ENCODE assay signal across 11 cellular contexts in the genomic region with DNA sequence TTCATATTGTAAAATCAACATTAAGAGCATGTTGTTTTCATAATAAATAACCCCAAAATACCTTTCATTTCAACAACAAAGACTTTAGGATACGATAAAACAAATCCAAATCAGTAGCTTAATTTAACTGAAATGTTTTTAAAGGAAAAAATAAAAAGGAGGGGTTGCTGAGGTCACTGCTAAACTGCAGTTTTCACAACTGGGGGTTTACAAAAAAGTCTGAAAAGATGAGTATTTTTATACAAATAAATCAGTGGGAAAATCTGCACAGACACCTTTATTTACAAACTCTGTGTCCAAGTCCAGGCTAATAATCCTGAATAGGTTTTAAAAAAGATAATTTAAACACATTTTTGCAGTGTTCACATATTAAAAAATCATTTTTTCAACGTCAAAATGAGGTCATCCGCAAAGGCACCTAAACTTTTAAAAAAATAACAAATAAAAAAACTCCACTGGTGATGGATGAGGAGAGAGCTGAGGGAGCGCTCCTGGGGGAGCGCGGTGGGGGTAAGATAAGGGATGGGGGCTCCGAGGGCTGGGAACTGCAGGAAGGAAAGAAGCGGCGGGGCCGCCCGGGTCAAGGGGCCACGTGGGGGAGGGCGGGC. TPM values are rescaled to one million over a fixed set of nuclear protein-coding genes. Genes with fewer than 3 reads are reported as not detected.
DNase-seq lines count a peak whose midpoint lies in the region; ATAC-seq, FAIRE-seq and TF ChIP-seq lines count a peak whose summit lies in the region.
"Had no signal": no experiment of that assay in that cellular context is flagged by ENCODE, and none has a peak within 500 bp of the region (broad histone marks: within the 10 kb centered on the region; RNA-seq: fewer than 3 reads in every experiment).

No MANE protein-coding gene starts in this region.

- H3K27me3 ChIP-seq in stomach: peaks cover 75 to 100% (median 100%) of the 10 kb centered on the region in 3 donors

- H3K27ac Mint-ChIP-seq in activated naive CD4-positive, alpha-beta T cell treated with anti-CD3 and anti-CD28 coated beads for 36 hours: no peak overlapping the region
- H3K27ac Mint-ChIP-seq in activated naive CD4-positive, alpha-beta T cell treated with anti-CD3 and anti-CD28 coated beads, Interleukin-2, amount 50 U/mL, for 72 hours: no peak overlapping the region
- H3K27ac Mint-ChIP-seq: activated naive CD4-positive, alpha-beta T cell treated with anti-CD3 and anti-CD28 coated beads, Interleukin-2, amount 50 U/mL, for 24 hours had no signal

- H3K36me3 Mint-ChIP-seq in activated naive CD4-positive, alpha-beta T cell treated with anti-CD3 and anti-CD28 coated beads for 36 hours (ENCODE audit: low read depth): no peaks in the 10 kb centered on the region
- H3K36me3 Mint-ChIP-seq in activated naive CD4-positive, alpha-beta T cell treated with anti-CD3 and anti-CD28 coated beads, Interleukin-2, amount 50 U/mL, for 72 hours: peaks cover 0 to 11% of the 10 kb centered on the region in 2 donors
- H3K36me3 Mint-ChIP-seq: activated naive CD4-positive, alpha-beta T cell treated with anti-CD3 and anti-CD28 coated beads, Interleukin-2, amount 50 U/mL, for 24 hours had no signal

- ATAC-seq in activated naive CD4-positive, alpha-beta T cell treated with anti-CD3 and anti-CD28 coated beads, Interleukin-2, amount 50 U/mL, for 72 hours: no peak

- no peaks in the 10 kb centered on the region for H3K36me3 ChIP-seq in stomach

- no peaks in the 10 kb centered on the region for H3K9me3 Mint-ChIP-seq in activated naive CD4-positive, alpha-beta T cell treated with anti-CD3 and anti-CD28 coated beads for 36 hours
- no peaks in the 10 kb centered on the region for H3K9me3 Mint-ChIP-seq in activated naive CD4-positive, alpha-beta T cell treated with anti-CD3 and anti-CD28 coated beads, Interleukin-2, amount 50 U/mL, for 72 hours
- H3K9me3 Mint-ChIP-seq: activated naive CD4-positive, alpha-beta T cell treated with anti-CD3 and anti-CD28 coated beads, Interleukin-2, amount 50 U/mL, for 24 hours had no signal

- TF ChIP-seq EP300 in stomach (IDR thresholded peaks at IDR 0.05): no peak

- DNase-seq in activated naive CD4-positive, alpha-beta T cell treated with anti-CD3 and anti-CD28 coated beads for 36 hours: no peak
- DNase-seq in activated naive CD4-positive, alpha-beta T cell treated with anti-CD3 and anti-CD28 coated beads, Interleukin-2, amount 50 U/mL, for 72 hours (ENCODE audit: low spot score in 2 of 2): no peak
- DNase-seq in fibroblast of the aortic adventitia (ENCODE audit: low read depth): no peak
- DNase-seq in stomach: no peak
- no peak for DNase-seq in stimulated activated CD4-positive, alpha-beta T cell treated with anti-CD3 and anti-CD28 coated beads, Interleukin-2, amount 100 ng/mL, for 24 hours
- DNase-seq in GM12892 (ENCODE audit: insufficient read length): no peak
- DNase-seq in islet precursor cell: no peak
- DNase-seq: AML-193 had no signal

- no peak for FAIRE-seq in GM12892 (lab: Jason Lieb, UNC)

- H3K4me3 ChIP-seq in fibroblast of the aortic adventitia (ENCODE audit: low read depth, low read length) (peak overlapping the region; percentile 77), stomach (peak overlapping the region in 3 of 4 donors; percentile 27 to 60 (median 41))

- peaks cover 71% of the 10 kb centered on the region for H3K27me3 Mint-ChIP-seq in activated naive CD4-positive, alpha-beta T cell treated with anti-CD3 and anti-CD28 coated beads for 36 hours (ENCODE audit: low read depth)

- TF ChIP-seq CTCF in VCaP (conservative IDR thresholded peaks at IDR 0.05): no peak
- no peak for TF ChIP-seq CTCF in fibroblast of the aortic adventitia (IDR thresholded peaks at IDR 0.05; ENCODE audit: insufficient read depth, low read length)
- TF ChIP-seq CTCF in stomach (IDR thresholded peaks at IDR 0.05): no peak

- no peaks in the 10 kb centered on the region for H3K9me3 ChIP-seq in stomach

- WGBS in stomach, 5 donors: 4 to 10% (median 7%) methylated on average over 13 of the region's 13 CpGs

- peak overlapping the region; percentile 21 for H3K4me3 Mint-ChIP-seq in activated naive CD4-positive, alpha-beta T cell treated with anti-CD3 and anti-CD28 coated beads for 36 hours

- peak overlapping the region; percentile 89 for H3K27ac ChIP-seq in VCaP
- no peak overlapping the region for H3K27ac ChIP-seq in stomach

- CTCF ChIA-PET in activated naive CD4-positive, alpha-beta T cell treated with anti-CD3 and anti-CD28 coated beads for 36 hours (lab: Charles Lee): interaction anchor here (1.2 kb wide), 1 partner anchor 7 kb away, joined by 3 read pairs; no protein-coding TSS in a partner anchor

- H3K4me1 Mint-ChIP-seq in activated naive CD4-positive, alpha-beta T cell treated with anti-CD3 and anti-CD28 coated beads for 36 hours (ENCODE audit: low read depth): peaks cover 59% of the 10 kb centered on the region

- H3K4me1 ChIP-seq in stomach: peaks cover 74 to 93% (median 82%) of the 10 kb centered on the region in 4 donors

- intact Hi-C loops in activated naive CD4-positive, alpha-beta T cell treated with anti-CD3 and anti-CD28 coated beads for 36 hours (cut with micrococcal nuclease): loop anchor here (5.0 to 10.0 kb wide), 9 partner anchors 157 to 1277 kb away; partner anchors contain the start of genes DYNC1I2, PDK1 and TLK1
- intact Hi-C loops in stomach (cut with DNase I; ENCODE audit: low total_unique reads): loop anchor here (10.0 kb wide), 2 partner anchors 285 to 395 kb away; no protein-coding TSS in a partner anchor

- no peak for TF ChIP-seq POLR2A in stomach (IDR thresholded peaks at IDR 0.05)
- no peak for TF ChIP-seq POLR2A in GM12892 (IDR thresholded peaks at IDR 0.05; ENCODE audit: low read depth, low read length)

RNA-seq across cellular contexts. Expression of gene DLX2, which starts 3.1 kb away (rescaled TPM):
- not detected for total RNA-seq in activated naive CD4-positive, alpha-beta T cell treated with anti-CD3 and anti-CD28 coated beads for 36 hours
- not detected for total RNA-seq in activated naive CD4-positive, alpha-beta T cell treated with anti-CD3 and anti-CD28 coated beads, Interleukin-2, amount 50 U/mL, for 72 hours
- total RNA-seq in fibroblast of the aortic adventitia (ENCODE audit: low replicate concordance): 0.72 TPM in 1 of 2 replicates, not detected in the other
- total RNA-seq in stomach: not detected
- polyA plus RNA-seq in stomach: under 1 TPM in 1 of 3 donors, not detected in 2; 0.03 TPM
- polyA plus RNA-seq in GM12892 (2012; ENCODE audit: missing spikeins): 0.17 TPM
- total RNA-seq: HT-29 had no signal

RNA-seq across cellular contexts. Expression of gene DLX1, which starts 14.3 kb away (rescaled TPM):
- total RNA-seq in activated naive CD4-positive, alpha-beta T cell treated with anti-CD3 and anti-CD28 coated beads for 36 hours: not detected
- total RNA-seq in activated naive CD4-positive, alpha-beta T cell treated with anti-CD3 and anti-CD28 coated beads, Interleukin-2, amount 50 U/mL, for 72 hours: not detected
- total RNA-seq in fibroblast of the aortic adventitia (ENCODE audit: low replicate concordance) (0.41 and 0.99 TPM in 2 replicates), stomach (1 to 10 TPM in 1 of 5 donors, not detected in 4; 1.1 TPM)
- under 1 TPM in 1 of 3 donors, not detected in 2; 0.25 TPM for polyA plus RNA-seq in stomach
- 0.28 TPM for polyA plus RNA-seq in GM12892 (2012; ENCODE audit: missing spikeins)
